In genomic region chr12:111033281-111034147, GRCh38 we compare ENCODE assay signal across 10 cellular contexts. TPM values are rescaled to one million over a fixed set of nuclear protein-coding genes. Genes with fewer than 3 reads are reported as not detected.
DNase-seq lines count a peak whose midpoint lies in the region; ATAC-seq, FAIRE-seq and TF ChIP-seq lines count a peak whose summit lies in the region.
"Had no signal": no experiment of that assay in that cellular context is flagged by ENCODE, and none has a peak within 500 bp of the region (broad histone marks: within the 10 kb centered on the region; RNA-seq: fewer than 3 reads in every experiment).

No MANE protein-coding gene starts in this region.

- peaks cover 72% of the 10 kb centered on the region for H3K27me3 ChIP-seq in CD4-positive, alpha-beta T cell (ENCODE audit: control insufficient read depth, insufficient read depth, low read length)
- H3K27me3 ChIP-seq in right lobe of liver = no peaks in the 10 kb centered on the region

- no peak for TF ChIP-seq CTCF in CD4-positive, alpha-beta T cell (IDR thresholded peaks at IDR 0.05)
- TF ChIP-seq CTCF in HEK293 (tag by site-specific recombination; IDR thresholded peaks at IDR 0.05) = peak; percentile 65
- TF ChIP-seq CTCF in activated CD8-positive, alpha-beta T cell treated with anti-CD3 and anti-CD28 coated beads for 36 hours (IDR thresholded peaks at IDR 0.05) = peak; percentile 32
- TF ChIP-seq CTCF in right lobe of liver (IDR thresholded peaks at IDR 0.05) = peak in 3 of 4 donors; percentile 14 to 25 (median 23)

- H3K36me3 Mint-ChIP-seq in CD4-positive, alpha-beta T cell (ENCODE audit: low read depth) = no peaks in the 10 kb centered on the region
- no peaks in the 10 kb centered on the region for H3K36me3 Mint-ChIP-seq in activated CD8-positive, alpha-beta T cell treated with anti-CD3 and anti-CD28 coated beads for 36 hours (ENCODE audit: low read depth)

- peak overlapping the region; percentile 68 for H3K4me3 Mint-ChIP-seq in CD4-positive, alpha-beta T cell
- peak overlapping the region; percentile 45 for H3K4me3 Mint-ChIP-seq in activated CD8-positive, alpha-beta T cell treated with anti-CD3 and anti-CD28 coated beads for 36 hours

- TF ChIP-seq POLR2A in right lobe of liver (IDR thresholded peaks at IDR 0.05) = no peak
- TF ChIP-seq POLR2A in GM12892 (IDR thresholded peaks at IDR 0.05; ENCODE audit: low read depth, low read length) = no peak

- POLR2A ChIA-PET in CD4-positive, alpha-beta T cell (lab: Charles Lee) = no interaction called here
- POLR2A ChIA-PET in HEK293 (lab: Yijun Ruan, JAX) = no interaction called here
- POLR2A ChIA-PET in activated CD8-positive, alpha-beta T cell treated with anti-CD3 and anti-CD28 coated beads for 36 hours (lab: Charles Lee) = no interaction called here

- no peak for DNase-seq in CD4-positive, alpha-beta T cell
- peak; percentile 45 for DNase-seq in activated CD8-positive, alpha-beta T cell treated with anti-CD3 and anti-CD28 coated beads for 36 hours
- no peak for DNase-seq in right lobe of liver
- no peak for DNase-seq in OCI-M2 (lab: John Stamatoyannopoulos, UW; ENCODE audit: unreplicated experiment)
- no peak for DNase-seq in NOMO-1 treated with dmso at 0.1 percent for 144 hours (lab: John Stamatoyannopoulos, UW; ENCODE audit: unreplicated experiment)
- no peak for DNase-seq in GM12892 (ENCODE audit: insufficient read length)
- DNase-seq: Peyer's patch had no signal

- H3K36me3 ChIP-seq in HEK293 (ENCODE audit: control insufficient read depth in 2 of 2, insufficient read depth in 1 of 2, low read length in 2 of 2) (no peaks in the 10 kb centered on the region), right lobe of liver (no peaks in the 10 kb centered on the region)
- H3K36me3 ChIP-seq: Peyer's patch had no signal

- H3K4me1 Mint-ChIP-seq in CD4-positive, alpha-beta T cell (ENCODE audit: low read depth) = peaks cover 28% of the 10 kb centered on the region
- peaks cover 17% of the 10 kb centered on the region for H3K4me1 Mint-ChIP-seq in activated CD8-positive, alpha-beta T cell treated with anti-CD3 and anti-CD28 coated beads for 36 hours (ENCODE audit: low read depth)

- FAIRE-seq in GM12892 (lab: Jason Lieb, UNC) = no peak

- ATAC-seq in CD4-positive, alpha-beta T cell (ENCODE audit: poor library complexity) = no peak
- ATAC-seq in activated CD8-positive, alpha-beta T cell treated with anti-CD3 and anti-CD28 coated beads for 36 hours = no peak
- ATAC-seq in right lobe of liver (no peak), HG02981 (IDR thresholded peaks at IDR 0.05; ENCODE audit: unreplicated experiment) (no peak)

- no peaks in the 10 kb centered on the region for H3K9me3 ChIP-seq in CD4-positive, alpha-beta T cell (ENCODE audit: control insufficient read depth, low read length)
- H3K9me3 ChIP-seq in HEK293 (ENCODE audit: control insufficient read depth, insufficient read depth, low read depth, low read length) (no peaks in the 10 kb centered on the region), right lobe of liver (no peaks in the 10 kb centered on the region)
- H3K9me3 ChIP-seq: Peyer's patch had no signal

- H3K27ac Mint-ChIP-seq in CD4-positive, alpha-beta T cell = no peak overlapping the region
- H3K27ac Mint-ChIP-seq in activated CD8-positive, alpha-beta T cell treated with anti-CD3 and anti-CD28 coated beads for 36 hours = no peak overlapping the region

- peaks cover 83% of the 10 kb centered on the region for H3K27me3 Mint-ChIP-seq in CD4-positive, alpha-beta T cell
- peaks cover 59% of the 10 kb centered on the region for H3K27me3 Mint-ChIP-seq in activated CD8-positive, alpha-beta T cell treated with anti-CD3 and anti-CD28 coated beads for 36 hours

- CTCF ChIA-PET in CD4-positive, alpha-beta T cell (lab: Charles Lee) = interaction anchor here (1.7 kb wide), 1 partner anchor 59 kb away, joined by 3 read pairs; no protein-coding TSS in a partner anchor
- CTCF ChIA-PET in HEK293 (lab: Yijun Ruan, JAX) = interaction anchor here (0.6 to 1.4 kb wide), 9 partner anchors 9 to 415 kb away, joined by 3 to 6 read pairs (median 4); no protein-coding TSS in a partner anchor
- CTCF ChIA-PET in activated CD8-positive, alpha-beta T cell treated with anti-CD3 and anti-CD28 coated beads for 36 hours (lab: Charles Lee) = interaction anchor here (1.5 kb wide), 1 partner anchor 238 kb away, joined by 3 read pairs; no protein-coding TSS in a partner anchor

- no peaks in the 10 kb centered on the region for H3K9me3 Mint-ChIP-seq in CD4-positive, alpha-beta T cell
- no peaks in the 10 kb centered on the region for H3K9me3 Mint-ChIP-seq in activated CD8-positive, alpha-beta T cell treated with anti-CD3 and anti-CD28 coated beads for 36 hours

- H3K4me3 ChIP-seq in HEK293 (ENCODE audit: low read depth, low read length) = peak overlapping the region; percentile 57
- H3K4me3 ChIP-seq in right lobe of liver = peak overlapping the region; percentile 25 to 52 (median 44)
- H3K4me3 ChIP-seq: lung had no signal

- H3K27ac ChIP-seq in CD4-positive, alpha-beta T cell (ENCODE audit: low read depth, low read length) = no peak overlapping the region
- H3K27ac ChIP-seq in HEK293 (ENCODE audit: extremely low read depth, low read depth, low read length) (peak overlapping the region; percentile 77; the same call in 1 of the 2 replicates), right lobe of liver (no peak overlapping the region)
- H3K27ac ChIP-seq: Peyer's patch had no signal

- 2% methylated on average over 34 of the region's 96 CpGs for WGBS in right lobe of liver (ENCODE audit: insufficient coverage, low coverage, low lambda C conversion rate, missing lambda C conversion rate)

- H3K4me1 ChIP-seq in HEK293 (ENCODE audit: control insufficient read depth, insufficient read depth, low read length) = peaks cover 12% of the 10 kb centered on the region
- H3K4me1 ChIP-seq in right lobe of liver = peaks cover 0 to 24% (median 9%) of the 10 kb centered on the region in 4 donors

- intact Hi-C loops in CD4-positive, alpha-beta T cell (cut with DNase I, micrococcal nuclease) = no loop called here
- intact Hi-C loops in activated CD8-positive, alpha-beta T cell treated with anti-CD3 and anti-CD28 coated beads for 36 hours (cut with micrococcal nuclease) = no loop called here
- intact Hi-C loops in right lobe of liver (cut with DNase I) = no loop called here

TF ChIP-seq in HEK293, 187 proteins besides CTCF, POLR2A, EP300 and RAD21 (continues in another document):
- TF ChIP-seq ZEB2 (tag by site-specific recombination; IDR thresholded peaks at IDR 0.05) = peak; percentile 60
- TF ChIP-seq ZBTB10 (tag by site-specific recombination; IDR thresholded peaks at IDR 0.05) = 0 out of 2 replicates have a peak, but pooled peaks have one; percentile 32
- TF ChIP-seq ZBTB20 (tag by site-specific recombination; IDR thresholded peaks at IDR 0.05) = peak; percentile 88
- no peak for TF ChIP-seq ZNF76 (tag by site-specific recombination; IDR thresholded peaks at IDR 0.05; ENCODE audit: borderline replicate concordance, low read depth)
- peak; percentile 84 for TF ChIP-seq ZNF362 (tag by site-specific recombination; IDR thresholded peaks at IDR 0.05)
- TF ChIP-seq ZNF558 (tag by site-specific recombination; IDR thresholded peaks at IDR 0.05) = no peak
- no peak for TF ChIP-seq ZNF501 (tag by site-specific recombination; IDR thresholded peaks at IDR 0.05)
- TF ChIP-seq ZNF473 (tag by site-specific recombination; IDR thresholded peaks at IDR 0.05) = no peak
- no peak for TF ChIP-seq ELK4 (IDR thresholded peaks at IDR 0.05; ENCODE audit: borderline replicate concordance, low read depth, low read length)
- TF ChIP-seq SP7 (tag by site-specific recombination; IDR thresholded peaks at IDR 0.05) = peak; percentile 20; the same call in 1 of the 2 replicates
- TF ChIP-seq KLF1 (tag by site-specific recombination; IDR thresholded peaks at IDR 0.05) = no peak

RNA-seq across cellular contexts. Expression of gene CUX2, which starts 0.5 kb away (rescaled TPM):
- under 1 TPM; 0.20 to 0.30 TPM for total RNA-seq in CD4-positive, alpha-beta T cell
- under 1 TPM; 0.13 to 0.14 TPM for total RNA-seq in activated CD8-positive, alpha-beta T cell treated with anti-CD3 and anti-CD28 coated beads for 36 hours
- 10 to 100 TPM in 5 of 6 experiments, 1 to 10 TPM in 1; 7.2 to 50.5 (median 16.7) TPM for total RNA-seq in right lobe of liver
- polyA plus RNA-seq in GM12892 (2012; ENCODE audit: missing spikeins) = 2.0 TPM

Comparison
In these comparisons a context has a peak if more than half of its experiments do, and no peak if none do; other contexts are left out.
1. RNA of gene CUX2, which starts 0.5 kb away (total RNA-seq): 7.2 to 50.5 TPM in right lobe of liver; 0.20 to 0.30 TPM in CD4-positive, alpha-beta T cell and 0.13 to 0.14 TPM in activated CD8-positive, alpha-beta T cell treated with anti-CD3 and anti-CD28 coated beads for 36 hours; every median in the first group is over 4 times any median in the second.